1 cellular context compared by ENCODE assay signal in the genomic region with DNA sequence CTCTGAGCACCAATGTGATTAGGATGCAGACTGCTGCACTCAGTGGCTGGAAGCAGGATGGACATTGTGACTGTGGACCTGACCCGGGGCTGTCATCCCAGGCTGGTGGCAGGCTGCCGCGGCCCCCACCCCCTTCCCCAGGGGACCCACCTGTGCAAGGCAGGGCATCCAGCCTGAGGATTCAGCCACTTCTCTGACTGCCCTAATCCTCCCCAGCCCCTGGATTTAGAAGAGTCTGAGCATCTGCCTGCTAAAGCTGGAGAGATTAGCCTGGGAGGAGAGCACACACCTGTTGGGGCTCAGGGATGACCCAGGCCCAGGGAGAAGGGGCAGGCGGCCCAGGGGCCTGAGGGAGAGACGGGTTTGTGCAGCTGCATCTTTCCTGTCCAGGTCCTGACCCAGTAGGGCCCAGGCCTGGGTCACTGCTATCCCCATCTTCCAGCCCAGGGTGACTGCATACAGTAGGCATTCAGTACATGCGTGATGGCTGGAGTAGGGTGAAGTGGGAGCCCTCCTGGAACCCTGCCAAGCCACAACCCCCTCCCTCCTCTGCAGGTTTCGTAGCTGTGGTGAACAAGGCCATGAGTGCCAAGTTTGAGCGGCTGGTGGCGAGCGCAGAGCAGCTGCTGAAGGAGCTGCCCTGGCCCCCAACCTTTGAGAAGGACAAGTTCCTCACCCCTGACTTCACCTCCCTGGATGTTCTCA.
TF ChIP-seq lines count a peak whose summit lies in the region.

No MANE protein-coding gene starts in this region.

TF ChIP-seq in H1, 55 proteins besides CTCF, POLR2A, EP300 and RAD21:
- no peak for TF ChIP-seq GTF2F1 (IDR thresholded peaks at IDR 0.05; ENCODE audit: borderline replicate concordance, low read depth, low read length)
